Comparison of ENCODE assay signal across 20 cellular contexts in the genomic region with DNA sequence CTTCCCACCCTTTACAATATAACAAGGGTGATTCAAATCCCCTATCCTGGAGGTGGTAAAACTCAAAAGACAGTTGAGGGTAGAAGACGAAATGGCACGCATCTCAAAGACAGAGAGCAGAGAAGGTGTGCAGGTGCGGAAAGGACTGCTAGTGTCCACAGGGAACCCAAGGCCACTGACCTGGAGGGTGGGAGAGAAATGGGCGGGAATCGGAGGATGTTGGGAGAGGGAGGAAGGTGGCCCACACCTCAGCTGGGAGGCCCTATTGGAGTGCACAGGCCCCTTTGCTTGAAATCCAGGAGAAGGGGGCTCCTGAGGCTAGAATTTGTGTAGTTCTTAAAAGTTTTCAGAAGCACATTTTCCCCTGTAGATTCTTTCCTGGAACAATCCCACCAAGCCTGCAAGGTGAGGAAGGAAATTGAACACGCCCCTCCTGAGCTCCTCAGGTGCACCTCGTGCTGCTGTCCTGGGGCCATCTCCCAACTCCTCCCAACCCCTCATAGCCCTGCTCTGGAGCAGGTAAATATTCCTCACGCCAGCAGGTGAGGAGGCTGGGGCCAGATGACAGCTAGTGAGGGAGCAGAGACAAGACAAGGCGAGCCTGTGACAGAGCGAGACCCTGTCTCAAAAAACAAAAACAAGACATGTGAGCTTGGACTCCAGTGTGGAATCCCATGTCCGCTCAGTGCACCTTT.
"Had no signal": no experiment of that assay in that cellular context is flagged by ENCODE, and none has a peak within 500 bp of the region (broad histone marks: within the 10 kb centered on the region; RNA-seq: fewer than 3 reads in every experiment).

No MANE protein-coding gene starts in this region.

- H3K27me3 ChIP-seq: body of pancreas, cardiac muscle cell, neural progenitor cell, suprapubic skin, transverse colon had no signal

- H3K36me3 ChIP-seq: cardiac muscle cell, neural progenitor cell, suprapubic skin, transverse colon had no signal

- H3K4me2 ChIP-seq: neural progenitor cell had no signal

- H3K9ac ChIP-seq: neural progenitor cell had no signal

- ATAC-seq: body of pancreas; left colon; naive thymus-derived CD8-positive, alpha-beta T cell; SK-N-SH treated with all-trans-retinoic acid at 6 μM for 48 hours; stimulated activated effector memory CD8-positive, alpha-beta T cell treated with anti-CD3 and anti-CD28 coated beads, Interleukin-12 subunit alpha, Interleukin-12 subunit beta, amount 100 ng/mL, for 72 hours; stimulated activated naive CD8-positive, alpha-beta T cell treated with anti-CD3 and anti-CD28 coated beads, Interleukin-15, amount 100 ng/mL, for 72 hours had no signal

- H3K27ac ChIP-seq: body of pancreas, cardiac muscle cell, neural progenitor cell, suprapubic skin, transverse colon had no signal

- H3K4me3 ChIP-seq: body of pancreas, cardiac muscle cell, lung, neural progenitor cell, suprapubic skin, transverse colon had no signal

- DNase-seq: activated CD4-positive, alpha-beta memory T cell treated with anti-CD3 and anti-CD28 coated beads for 36 hours; activated CD4-positive, alpha-beta T cell treated with anti-CD3 and anti-CD28 coated beads for 48 hours; activated gamma-delta T cell treated with Interleukin-2 at 50 U/mL for 16 hours; activated T-cell treated with anti-CD3 and anti-CD28 coated beads for 4 hours; anterior cingulate cortex; body of pancreas; dermis blood vessel endothelial cell; effector CD8-positive, alpha-beta T cell; left colon; retina; stimulated activated CD4-positive, alpha-beta T cell treated with anti-CD3 and anti-CD28 coated beads, Interleukin-1b, Interleukin-23, amount 100 ng/mL, for 48 hours; stimulated activated naive CD8-positive, alpha-beta T cell treated with anti-CD3 and anti-CD28 coated beads, Interleukin-15, amount 100 ng/mL, for 72 hours; transverse colon had no signal

- H2AFZ ChIP-seq: neural progenitor cell had no signal

- H3K4me1 ChIP-seq: body of pancreas had no signal

- H3K9me3 ChIP-seq: body of pancreas, suprapubic skin, transverse colon had no signal
